ENCODE assay signal across 1 cellular context in the genomic region with DNA sequence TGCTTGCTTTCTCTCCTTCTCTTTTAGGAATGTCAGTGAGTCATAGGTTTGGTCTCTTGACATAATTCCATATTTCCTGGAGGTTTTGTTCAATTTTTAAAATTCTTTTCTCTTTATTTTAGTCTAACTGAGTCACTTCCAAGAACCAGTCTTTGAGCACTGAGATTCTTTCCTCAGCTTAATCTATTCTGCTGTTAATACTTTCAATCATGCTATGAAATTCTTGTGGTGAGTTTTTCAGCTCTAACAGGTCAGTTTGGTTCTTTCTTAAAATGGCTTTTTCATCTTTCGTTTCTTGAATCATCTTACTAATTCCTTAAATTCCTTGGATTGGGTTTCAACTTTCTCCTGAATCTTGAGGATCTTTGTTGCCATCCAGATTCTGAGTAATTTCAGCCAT.
TF ChIP-seq lines count a peak whose summit lies in the region.

No MANE protein-coding gene starts in this region.

TF ChIP-seq in IMR-90, 13 proteins besides CTCF, POLR2A, EP300 and RAD21 (continued from another document):
- no peak for TF ChIP-seq RFX5 (IDR thresholded peaks at IDR 0.05; ENCODE audit: low read depth, low read length)
- TF ChIP-seq, protein P1, sequence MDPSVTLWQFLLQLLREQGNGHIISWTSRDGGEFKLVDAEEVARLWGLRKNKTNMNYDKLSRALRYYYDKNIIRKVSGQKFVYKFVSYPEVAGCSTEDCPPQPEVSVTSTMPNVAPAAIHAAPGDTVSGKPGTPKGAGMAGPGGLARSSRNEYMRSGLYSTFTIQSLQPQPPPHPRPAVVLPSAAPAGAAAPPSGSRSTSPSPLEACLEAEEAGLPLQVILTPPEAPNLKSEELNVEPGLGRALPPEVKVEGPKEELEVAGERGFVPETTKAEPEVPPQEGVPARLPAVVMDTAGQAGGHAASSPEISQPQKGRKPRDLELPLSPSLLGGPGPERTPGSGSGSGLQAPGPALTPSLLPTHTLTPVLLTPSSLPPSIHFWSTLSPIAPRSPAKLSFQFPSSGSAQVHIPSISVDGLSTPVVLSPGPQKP (IDR thresholded peaks at IDR 0.05; ENCODE audit: borderline replicate concordance, low read depth, low read length) = no peak
- TF ChIP-seq, protein P2, sequence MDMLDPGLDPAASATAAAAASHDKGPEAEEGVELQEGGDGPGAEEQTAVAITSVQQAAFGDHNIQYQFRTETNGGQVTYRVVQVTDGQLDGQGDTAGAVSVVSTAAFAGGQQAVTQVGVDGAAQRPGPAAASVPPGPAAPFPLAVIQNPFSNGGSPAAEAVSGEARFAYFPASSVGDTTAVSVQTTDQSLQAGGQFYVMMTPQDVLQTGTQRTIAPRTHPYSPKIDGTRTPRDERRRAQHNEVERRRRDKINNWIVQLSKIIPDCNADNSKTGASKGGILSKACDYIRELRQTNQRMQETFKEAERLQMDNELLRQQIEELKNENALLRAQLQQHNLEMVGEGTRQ (IDR thresholded peaks at IDR 0.05; ENCODE audit: low read depth, low read length) = no peak
